In genomic region chr5:95358320-95358719, GRCh38 we compare ENCODE assay signal across 22 cellular contexts. TPM values are rescaled to one million over a fixed set of nuclear protein-coding genes. Genes with fewer than 3 reads are reported as not detected.
A peak's percentile ranks its signal among the peaks of the same experiment; 100 is the strongest.
DNase-seq lines count a peak whose midpoint lies in the region; ATAC-seq and TF ChIP-seq lines count a peak whose summit lies in the region.
"Had no signal": no experiment of that assay in that cellular context is flagged by ENCODE, and none has a peak within 500 bp of the region (broad histone marks: within the 10 kb centered on the region; RNA-seq: fewer than 3 reads in every experiment).

No MANE protein-coding gene starts in this region.

- intact Hi-C loops in activated B cell treated with CpG ODN at 0.5 μM for 24 hours (cut with micrococcal nuclease) (no loop called here), testis (cut with DNase I; ENCODE audit: low total_unique reads) (no loop called here)

- H3K36me3 ChIP-seq in BLaER1: no peaks in the 10 kb centered on the region
- no peaks in the 10 kb centered on the region for H3K36me3 ChIP-seq in GM23338 (ENCODE audit: insufficient read depth)
- no peaks in the 10 kb centered on the region for H3K36me3 ChIP-seq in smooth muscle cell (ENCODE audit: low read depth)
- H3K36me3 ChIP-seq in testis (ENCODE audit: low read depth, missing control alignments): no peaks in the 10 kb centered on the region

- no peaks in the 10 kb centered on the region for H3K9me2 ChIP-seq in GM23338 (ENCODE audit: insufficient read depth)

- H3K36me3 Mint-ChIP-seq in GM23338 (ENCODE audit: low read depth): no peaks in the 10 kb centered on the region
- H3K36me3 Mint-ChIP-seq in activated B cell treated with CpG ODN at 0.5 μM for 24 hours (ENCODE audit: low read depth): no peaks in the 10 kb centered on the region
- H3K36me3 Mint-ChIP-seq: CD4-positive, alpha-beta memory T cell; IgD-negative memory B cell had no signal

- peak overlapping the region; percentile 54 for H3K4me2 ChIP-seq in BLaER1
- H3K4me2 ChIP-seq in GM23338: no peak overlapping the region
- no peak overlapping the region for H3K4me2 ChIP-seq in smooth muscle cell

- H3K27ac ChIP-seq in BLaER1 (no peak overlapping the region), GM23338 (ENCODE audit: low read depth) (no peak overlapping the region), smooth muscle cell (ENCODE audit: low read depth) (no peak overlapping the region), testis (no peak overlapping the region)

- H4K20me1 ChIP-seq in BLaER1 (no peaks in the 10 kb centered on the region), GM23338 (replicated peaks; ENCODE audit: insufficient read depth) (no peaks in the 10 kb centered on the region), smooth muscle cell (ENCODE audit: low read depth) (no peaks in the 10 kb centered on the region)

- H3K27me3 Mint-ChIP-seq in GM23338 (ENCODE audit: insufficient read depth, low read depth, poor library complexity) (no peaks in the 10 kb centered on the region), activated B cell treated with CpG ODN at 0.5 μM for 24 hours (no peaks in the 10 kb centered on the region)

- no peaks in the 10 kb centered on the region for H3F3A ChIP-seq in GM23338 (replicated peaks; ENCODE audit: low read depth)
- no peaks in the 10 kb centered on the region for H3F3A ChIP-seq in smooth muscle cell (ENCODE audit: low read depth)

- POLR2A ChIA-PET in activated B cell treated with CpG ODN at 0.5 μM for 24 hours (lab: Charles Lee): no interaction called here

- H3K4me3 Mint-ChIP-seq in GM23338 (no peak overlapping the region), activated B cell treated with CpG ODN at 0.5 μM for 24 hours (peak overlapping the region; percentile 36)
- H3K4me3 Mint-ChIP-seq: CD4-positive, alpha-beta memory T cell; HFFc6 had no signal

- 64% methylated on average over 2 of the region's 2 CpGs for WGBS in smooth muscle cell (ENCODE audit: low lambda C conversion rate)
- WGBS in testis, 2 donors: 80 to 91% methylated on average over 2 of the region's 2 CpGs

- no peaks in the 10 kb centered on the region for H3K27me3 ChIP-seq in BLaER1
- no peaks in the 10 kb centered on the region for H3K27me3 ChIP-seq in GM23338 (ENCODE audit: insufficient read depth)
- no peaks in the 10 kb centered on the region for H3K27me3 ChIP-seq in smooth muscle cell (ENCODE audit: low read depth)
- no peaks in the 10 kb centered on the region for H3K27me3 ChIP-seq in testis

- H3K4me1 Mint-ChIP-seq in GM23338 (no peaks in the 10 kb centered on the region; the same call in 2 of the 3 replicates), activated B cell treated with CpG ODN at 0.5 μM for 24 hours (peaks cover 13% of the 10 kb centered on the region)
- H3K4me1 Mint-ChIP-seq: CD4-positive, alpha-beta memory T cell had no signal

- H3K9ac ChIP-seq in BLaER1: no peak overlapping the region
- H3K9ac ChIP-seq in smooth muscle cell (ENCODE audit: low read depth): no peak overlapping the region

- H3K9me3 Mint-ChIP-seq in GM23338: peaks cover under 1% of the 10 kb centered on the region; the same call in 1 of the 3 replicates
- H3K9me3 Mint-ChIP-seq in activated B cell treated with CpG ODN at 0.5 μM for 24 hours: peaks cover 2% of the 10 kb centered on the region
- H3K9me3 Mint-ChIP-seq: HFFc6 had no signal

- DNase-seq in GM23338 (ENCODE audit: low spot score) (no peak), activated B cell treated with CpG ODN at 0.5 μM for 24 hours (no peak), smooth muscle cell (lab: John Stamatoyannopoulos, UW; ENCODE audit: unreplicated experiment) (no peak), testis (no peak), superior temporal gyrus (ENCODE audit: extremely low spot score) (no peak)
- DNase-seq: AML-193; C1 segment of cervical spinal cord; CD4-positive, alpha-beta memory T cell; DMS153; DMS79; GDM1; GOT3; H7; HFFc6; KBM-7 had no signal

- H3K4me1 ChIP-seq in BLaER1 (peaks cover 19% of the 10 kb centered on the region), GM23338 (ENCODE audit: insufficient read depth) (no peaks in the 10 kb centered on the region), smooth muscle cell (ENCODE audit: low read depth) (no peaks in the 10 kb centered on the region), testis (no peaks in the 10 kb centered on the region)

- H3K79me2 ChIP-seq in GM23338 (replicated peaks; ENCODE audit: insufficient read depth): no peaks in the 10 kb centered on the region
- H3K79me2 ChIP-seq in smooth muscle cell (ENCODE audit: low read depth): no peaks in the 10 kb centered on the region

- CTCF ChIA-PET in activated B cell treated with CpG ODN at 0.5 μM for 24 hours (lab: Charles Lee): no interaction called here

- no peak for TF ChIP-seq CTCF in GM23338 (conservative IDR thresholded peaks at IDR 0.05; ENCODE audit: low read depth in 2 of 2)
- TF ChIP-seq CTCF in activated B cell treated with CpG ODN at 0.5 μM for 24 hours (IDR thresholded peaks at IDR 0.05): no peak
- TF ChIP-seq CTCF in smooth muscle cell (IDR thresholded peaks at IDR 0.05; ENCODE audit: borderline replicate concordance, insufficient read depth, poor library complexity, severe bottlenecking): no peak
- no peak for TF ChIP-seq CTCF in testis (IDR thresholded peaks at IDR 0.05)

- H3K9me3 ChIP-seq in BLaER1 (no peaks in the 10 kb centered on the region), smooth muscle cell (replicated peaks; ENCODE audit: low read depth) (no peaks in the 10 kb centered on the region), testis (no peaks in the 10 kb centered on the region)

- ATAC-seq in GM23338 (no peak), activated B cell treated with CpG ODN at 0.5 μM for 24 hours (ENCODE audit: low read depth) (no peak), HG03342 (IDR thresholded peaks at IDR 0.05; ENCODE audit: unreplicated experiment) (no peak), HG02623 (IDR thresholded peaks at IDR 0.05; ENCODE audit: unreplicated experiment) (no peak)
- ATAC-seq: HCT116, HepG2 had no signal

- H3K4me3 ChIP-seq in BLaER1 (no peak overlapping the region), GM23338 (no peak overlapping the region), smooth muscle cell (no peak overlapping the region), testis (no peak overlapping the region)

- H2AFZ ChIP-seq in GM23338: 0 out of 2 replicates have a peak overlapping the region, but pooled peaks have one; percentile 39
- H2AFZ ChIP-seq in smooth muscle cell (ENCODE audit: low read depth): peak overlapping the region; percentile 59

- H3K27ac Mint-ChIP-seq in GM23338: no peak overlapping the region
- no peak overlapping the region for H3K27ac Mint-ChIP-seq in activated B cell treated with CpG ODN at 0.5 μM for 24 hours
- H3K27ac Mint-ChIP-seq: CD4-positive, alpha-beta memory T cell; HFFc6; IgD-negative memory B cell had no signal

- TF ChIP-seq POLR2A in testis (IDR thresholded peaks at IDR 0.05): no peak

TF ChIP-seq in GM23338, 12 proteins besides CTCF, POLR2A, EP300 and RAD21 (continues in another document):
- no peak for TF ChIP-seq CREB1 (CRISPR knock-in tag; IDR thresholded peaks at IDR 0.05; ENCODE audit: low read depth)

RNA-seq across cellular contexts. Expression of gene FAM81B, which starts 32.8 kb away (rescaled TPM):
- not detected in 2 replicates for total RNA-seq in GM23338 (2014; rRNA removed; shearing (Covaris generic))
- polyA plus RNA-seq in GM23338 (2016; fragmentation: Nextera tagmentation; extraction: Ambion mirVana): 0.40 TPM in 1 of 2 replicates, not detected in the other
- not detected in 2 replicates for total RNA-seq in activated B cell treated with CpG ODN at 0.5 μM for 24 hours
- not detected in 2 replicates for total RNA-seq in smooth muscle cell
- polyA plus RNA-seq in smooth muscle cell: 0.56 TPM in 1 of 2 replicates, not detected in the other
- 10 to 100 TPM; 27.1 to 65.2 TPM for total RNA-seq in testis
- polyA plus RNA-seq in testis (ENCODE audit: insufficient read depth, low read depth, low replicate concordance): 63.3 TPM
- total RNA-seq: CD4-positive, alpha-beta memory T cell; Daoy; H7; HepG2; HFFc6 had no signal
- polyA plus RNA-seq: CD4-positive, alpha-beta memory T cell; HepG2; IgD-negative memory B cell had no signal

Comparison
In these comparisons a context has a peak if more than half of its experiments do, and no peak if none do; other contexts are left out.
1. RNA of gene FAM81B, which starts 32.8 kb away (total RNA-seq): 27.1 to 65.2 TPM in testis; not detected in GM23338, not detected in activated B cell treated with CpG ODN at 0.5 μM for 24 hours and not detected in smooth muscle cell; every median in the first group is over 10 times any median in the second.